Comparison of ENCODE assay signal across 8 cellular contexts in genomic region chr17:731644-731942, GRCh38. TPM values are rescaled to one million over a fixed set of nuclear protein-coding genes. Genes with fewer than 3 reads are reported as not detected.
A peak's percentile ranks its signal among the peaks of the same experiment; 100 is the strongest.
DNase-seq lines count a peak whose midpoint lies in the region; ATAC-seq and TF ChIP-seq lines count a peak whose summit lies in the region.
"Not testable (repeated sequence)": the region's sequence is repeated elsewhere in the genome, so short reads cannot be mapped to it uniquely, and the experiment has no call there.

No MANE protein-coding gene starts in this region.

- not testable (repeated sequence) for TF ChIP-seq CTCF in AG10803 (conservative IDR thresholded peaks at IDR 0.05; ENCODE audit: low read length); GM23338 (conservative IDR thresholded peaks at IDR 0.05; ENCODE audit: low read depth in 2 of 2); coronary artery (IDR thresholded peaks at IDR 0.05)

- H3K4me2 ChIP-seq in GM23338: peak overlapping the region; percentile 88

- H3K4me1 Mint-ChIP-seq in GM23338 (peaks cover 20% of the 10 kb centered on the region), naive B cell (peaks cover 0 to 14% (median 12%) of the 10 kb centered on the region in 3 donors)
- H3K4me1 Mint-ChIP-seq in activated T-cell treated with anti-CD3 and anti-CD28 coated beads, Interleukin-2, amount 50 U/mL, for 24 hours (ENCODE audit: low read depth): peaks cover 22% of the 10 kb centered on the region
- peaks cover 16% of the 10 kb centered on the region for H3K4me1 Mint-ChIP-seq in stimulated activated effector memory CD8-positive, alpha-beta T cell treated with anti-CD3 and anti-CD28 coated beads, Interleukin-12 subunit alpha, Interleukin-12 subunit beta, amount 100 ng/mL, for 72 hours

- ATAC-seq in GM23338: peak; percentile 67
- ATAC-seq in right cardiac atrium: peak in 1 of 2 donors; percentile 30
- not testable (repeated sequence) for ATAC-seq in naive B cell (ENCODE audit: low read depth in 2 of 2)
- ATAC-seq in stimulated activated effector memory CD8-positive, alpha-beta T cell treated with anti-CD3 and anti-CD28 coated beads, Interleukin-12 subunit alpha, Interleukin-12 subunit beta, amount 100 ng/mL, for 72 hours: peak; percentile 31

- H3K27me3 ChIP-seq in GM23338 (ENCODE audit: insufficient read depth); right cardiac atrium (ENCODE audit: control insufficient read depth, insufficient read depth): not testable (repeated sequence)
- peaks cover 13% of the 10 kb centered on the region for H3K27me3 ChIP-seq in NT2/D1 (ENCODE audit: insufficient read depth, insufficient read length)

- H3K27ac ChIP-seq in GM23338 (ENCODE audit: low read depth); right cardiac atrium (ENCODE audit: low read length): not testable (repeated sequence)
- peak overlapping the region; percentile 9 to 88 for H3K27ac ChIP-seq in coronary artery

- H2AFZ ChIP-seq in GM23338: peak overlapping the region; percentile 80; the same call in 1 of the 2 replicates

- not testable (repeated sequence) for H3K9me3 ChIP-seq in NT2/D1 (ENCODE audit: insufficient read depth, low read length); right cardiac atrium (ENCODE audit: control insufficient read depth, low read length)

- H3K9me2 ChIP-seq in GM23338 (ENCODE audit: insufficient read depth): not testable (repeated sequence)

- peaks cover 35% of the 10 kb centered on the region for H3K36me3 Mint-ChIP-seq in GM23338 (ENCODE audit: low read depth)
- H3K36me3 Mint-ChIP-seq in activated T-cell treated with anti-CD3 and anti-CD28 coated beads, Interleukin-2, amount 50 U/mL, for 24 hours (ENCODE audit: low read depth): peaks cover 36% of the 10 kb centered on the region
- H3K36me3 Mint-ChIP-seq in naive B cell: not testable (repeated sequence)
- peaks cover 38% of the 10 kb centered on the region for H3K36me3 Mint-ChIP-seq in stimulated activated effector memory CD8-positive, alpha-beta T cell treated with anti-CD3 and anti-CD28 coated beads, Interleukin-12 subunit alpha, Interleukin-12 subunit beta, amount 100 ng/mL, for 72 hours

- H3K4me3 Mint-ChIP-seq in GM23338 (peak overlapping the region; percentile 78), naive B cell (peak overlapping the region; percentile 66 to 90 (median 77))
- H3K4me3 Mint-ChIP-seq in activated T-cell treated with anti-CD3 and anti-CD28 coated beads, Interleukin-2, amount 50 U/mL, for 24 hours: peak overlapping the region; percentile 77
- H3K4me3 Mint-ChIP-seq in stimulated activated effector memory CD8-positive, alpha-beta T cell treated with anti-CD3 and anti-CD28 coated beads, Interleukin-12 subunit alpha, Interleukin-12 subunit beta, amount 100 ng/mL, for 72 hours: peak overlapping the region; percentile 68

- 15% methylated on average over 16 of the region's 16 CpGs for WGBS in right cardiac atrium

- peaks cover 16% of the 10 kb centered on the region for H3K4me1 ChIP-seq in GM23338 (ENCODE audit: insufficient read depth)
- H3K4me1 ChIP-seq in NT2/D1 (ENCODE audit: insufficient read depth, insufficient read length); right cardiac atrium (ENCODE audit: control insufficient read depth, insufficient read depth, low read length): not testable (repeated sequence)

- DNase-seq in AG10803 (ENCODE audit: low read depth); GM23338 (ENCODE audit: low spot score); NT2/D1 (ENCODE audit: low read depth, low spot score); activated T-cell treated with anti-CD3 and anti-CD28 coated beads, Interleukin-2, amount 50 U/mL, for 24 hours; coronary artery (ENCODE audit: low spot score); right cardiac atrium; naive B cell; stimulated activated effector memory CD8-positive, alpha-beta T cell treated with anti-CD3 and anti-CD28 coated beads, Interleukin-12 subunit alpha, Interleukin-12 subunit beta, amount 100 ng/mL, for 72 hours (ENCODE audit: low spot score in 2 of 2): not testable (repeated sequence)

- H3K27ac Mint-ChIP-seq in GM23338; activated T-cell treated with anti-CD3 and anti-CD28 coated beads, Interleukin-2, amount 50 U/mL, for 24 hours: not testable (repeated sequence)
- H3K27ac Mint-ChIP-seq in naive B cell: peak overlapping the region in 3 of 6 donors; percentile 42 to 59 (median 57)
- H3K27ac Mint-ChIP-seq in stimulated activated effector memory CD8-positive, alpha-beta T cell treated with anti-CD3 and anti-CD28 coated beads, Interleukin-12 subunit alpha, Interleukin-12 subunit beta, amount 100 ng/mL, for 72 hours: peak overlapping the region; percentile 80

- peak overlapping the region; percentile 82 for H3K9ac ChIP-seq in NT2/D1 (ENCODE audit: insufficient read length, low read depth)

- not testable (repeated sequence) for H3F3A ChIP-seq in GM23338 (replicated peaks; ENCODE audit: low read depth)

- intact Hi-C loops in right cardiac atrium (cut with DNase I): not testable (repeated sequence)

- peaks cover 20% of the 10 kb centered on the region for H4K20me1 ChIP-seq in GM23338 (replicated peaks; ENCODE audit: insufficient read depth)

- H3K27me3 Mint-ChIP-seq in GM23338 (ENCODE audit: insufficient read depth, low read depth, poor library complexity): peaks cover 17% of the 10 kb centered on the region
- peaks cover 15% of the 10 kb centered on the region for H3K27me3 Mint-ChIP-seq in activated T-cell treated with anti-CD3 and anti-CD28 coated beads, Interleukin-2, amount 50 U/mL, for 24 hours
- peaks cover 16 to 39% (median 21%) of the 10 kb centered on the region in 3 donors for H3K27me3 Mint-ChIP-seq in naive B cell

- peaks cover 38% of the 10 kb centered on the region for H3K79me2 ChIP-seq in GM23338 (replicated peaks; ENCODE audit: insufficient read depth)

- H3K9me3 Mint-ChIP-seq in GM23338; activated T-cell treated with anti-CD3 and anti-CD28 coated beads, Interleukin-2, amount 50 U/mL, for 24 hours; naive B cell; stimulated activated effector memory CD8-positive, alpha-beta T cell treated with anti-CD3 and anti-CD28 coated beads, Interleukin-12 subunit alpha, Interleukin-12 subunit beta, amount 100 ng/mL, for 72 hours: not testable (repeated sequence)

- H3K4me3 ChIP-seq in AG10803 (ENCODE audit: low read length) (peak overlapping the region; percentile 72), GM23338 (peak overlapping the region; percentile 82), NT2/D1 (ENCODE audit: insufficient read length, low read depth) (peak overlapping the region; percentile 50), coronary artery (peak overlapping the region; percentile 92), right cardiac atrium (ENCODE audit: low read length) (peak overlapping the region; percentile 69)

- H3K36me3 ChIP-seq in GM23338 (ENCODE audit: insufficient read depth); NT2/D1 (ENCODE audit: insufficient read depth, insufficient read length, low read length): not testable (repeated sequence)

RNA-seq across cellular contexts. Expression of gene TLCD3A, which starts 0.8 kb away (rescaled TPM):
- 14.5 and 21.1 TPM in 2 replicates for total RNA-seq in GM23338 (2014; rRNA removed; shearing (Covaris generic))
- 10.3 and 11.4 TPM in 2 replicates for polyA plus RNA-seq in GM23338 (2016; fragmentation: Nextera tagmentation; extraction: Ambion mirVana)
- 1 to 10 TPM; 3.2 to 5.0 (median 4.1) TPM for total RNA-seq in right cardiac atrium
- polyA plus RNA-seq in right cardiac atrium: 1.7 TPM
- under 1 TPM in 4 of 6 donors, not detected in 2; 0.10 to 0.64 (median 0.38) TPM for polyA plus RNA-seq in naive B cell (ENCODE audit: low read depth in 6 of 6)

RNA-seq across cellular contexts. Expression of gene VPS53, which starts 17.0 kb away (rescaled TPM):
- total RNA-seq in GM23338 (2014; rRNA removed; shearing (Covaris generic)): 21.1 and 26.0 TPM in 2 replicates
- 10.0 and 11.6 TPM in 2 replicates for polyA plus RNA-seq in GM23338 (2016; fragmentation: Nextera tagmentation; extraction: Ambion mirVana)
- 10 to 100 TPM; 37.8 to 58.9 (median 44.7) TPM for total RNA-seq in right cardiac atrium
- polyA plus RNA-seq in right cardiac atrium: 9.6 TPM
- polyA plus RNA-seq in naive B cell (ENCODE audit: low read depth in 6 of 6): 10 to 100 TPM in 3 of 6 donors, 1 to 10 TPM in 3; 5.4 to 16.9 (median 10.4) TPM

RNA-seq across cellular contexts. Expression of gene GEMIN4, which starts 20.5 kb away (rescaled TPM):
- 42.4 and 45.0 TPM in 2 replicates for total RNA-seq in GM23338 (2014; rRNA removed; shearing (Covaris generic))
- polyA plus RNA-seq in GM23338 (2016; fragmentation: Nextera tagmentation; extraction: Ambion mirVana) (14.1 and 14.5 TPM in 2 replicates), right cardiac atrium (5.6 TPM), naive B cell (ENCODE audit: low read depth in 6 of 6) (10 to 100 TPM; 22.8 to 37.8 (median 26.2) TPM)
- 10 to 100 TPM; 12.5 to 15.7 (median 15.1) TPM for total RNA-seq in right cardiac atrium

RNA-seq across cellular contexts. Expression of gene GLOD4, which starts 50.5 kb away (rescaled TPM):
- total RNA-seq in GM23338 (2014; rRNA removed; shearing (Covaris generic)): 69.7 and 122 TPM in 2 replicates
- polyA plus RNA-seq in GM23338 (2016; fragmentation: Nextera tagmentation; extraction: Ambion mirVana): 118 and 120 TPM in 2 replicates
- total RNA-seq in right cardiac atrium: 10 to 100 TPM; 32.4 to 42.9 (median 36.1) TPM
- polyA plus RNA-seq in right cardiac atrium: 23.6 TPM
- polyA plus RNA-seq in naive B cell (ENCODE audit: low read depth in 6 of 6): 10 to 100 TPM; 68.9 to 83.9 (median 81.3) TPM

RNA-seq across cellular contexts. Expression of gene MRM3, which starts 50.6 kb away (rescaled TPM):
- total RNA-seq in GM23338 (2014; rRNA removed; shearing (Covaris generic)): 23.4 and 41.3 TPM in 2 replicates
- polyA plus RNA-seq in GM23338 (2016; fragmentation: Nextera tagmentation; extraction: Ambion mirVana) (17.0 and 17.7 TPM in 2 replicates), right cardiac atrium (20.0 TPM), naive B cell (ENCODE audit: low read depth in 6 of 6) (10 to 100 TPM; 25.2 to 61.9 (median 33.0) TPM)
- 10 to 100 TPM; 15.6 to 19.2 (median 17.9) TPM for total RNA-seq in right cardiac atrium
